Comparison of ENCODE assay signal across 8 cellular contexts in the genomic region with DNA sequence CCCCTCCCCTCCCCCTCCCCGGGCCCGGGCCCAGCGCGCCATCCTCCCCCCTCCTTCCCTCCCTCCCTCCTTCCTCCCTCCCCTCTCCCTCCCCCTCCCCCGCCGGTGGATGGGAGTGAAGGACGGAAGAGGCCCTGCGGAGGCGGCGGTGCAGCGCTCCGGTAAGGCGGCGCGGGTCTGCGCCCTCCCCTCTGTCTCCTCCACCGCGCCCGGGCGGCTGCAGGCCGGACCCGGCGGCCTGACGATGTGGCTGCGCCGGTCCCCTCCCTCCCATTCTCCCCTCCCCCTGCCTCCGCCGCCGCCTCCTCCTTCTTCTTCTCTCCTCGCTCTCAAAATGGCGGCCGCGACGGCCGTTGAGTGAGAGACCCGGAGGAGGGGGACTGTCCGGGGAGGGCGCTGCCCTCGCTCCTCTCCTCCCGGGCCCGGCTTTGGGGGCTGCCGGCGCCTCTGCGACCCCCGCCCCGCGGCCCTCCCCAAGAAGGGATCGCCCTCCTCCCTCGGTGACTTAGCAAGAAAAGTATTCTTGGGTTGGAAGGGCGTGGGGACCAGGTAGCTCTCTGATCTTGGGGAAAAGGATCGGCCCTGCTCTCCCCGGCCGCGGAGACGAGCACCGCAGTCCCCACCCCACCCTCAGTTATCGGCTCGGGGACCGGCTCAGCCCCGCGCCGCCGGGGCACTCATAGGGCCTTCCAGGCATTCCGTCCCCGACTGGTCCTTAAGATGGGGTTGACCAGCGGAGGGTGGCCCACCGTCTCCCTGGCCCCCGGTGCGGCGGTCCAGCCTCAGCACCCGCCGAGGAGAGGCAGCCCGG. TPM values are rescaled to one million over a fixed set of nuclear protein-coding genes. Genes with fewer than 3 reads are reported as not detected.
DNase-seq lines count a peak whose midpoint lies in the region; ATAC-seq and TF ChIP-seq lines count a peak whose summit lies in the region.

No MANE protein-coding gene starts in this region.

- H3K36me3 ChIP-seq in endodermal cell (ENCODE audit: control insufficient read depth, insufficient read depth, low read length), result peaks cover 3% of the 10 kb centered on the region

- H3K9me3 Mint-ChIP-seq in endodermal cell (no peaks in the 10 kb centered on the region), mesothelial cell of epicardium (no peaks in the 10 kb centered on the region)

- H3K4me3 ChIP-seq in endodermal cell (ENCODE audit: low read length), result peak overlapping the region; percentile 100

- H3K4me1 ChIP-seq in endodermal cell (ENCODE audit: control insufficient read depth, insufficient read depth, low read length), result no peaks in the 10 kb centered on the region

- H3K9me3 ChIP-seq in endodermal cell (ENCODE audit: control insufficient read depth, low read length), result no peaks in the 10 kb centered on the region

- H3K36me3 Mint-ChIP-seq in endodermal cell (ENCODE audit: low read depth) (peaks cover 2% of the 10 kb centered on the region), mesothelial cell of epicardium (no peaks in the 10 kb centered on the region)

- ATAC-seq in HG03432 (IDR thresholded peaks at IDR 0.05; ENCODE audit: unreplicated experiment), result peak; percentile 52

- 0% methylated on average over 7 to 66 of the region's 73 CpGs for WGBS in endodermal cell (ENCODE audit: insufficient coverage in 1 of 2, insufficient read length in 1 of 2), 2 experiments

- H3K4me3 Mint-ChIP-seq in endodermal cell (peak overlapping the region; percentile 80), mesothelial cell of epicardium (peak overlapping the region; percentile 97)

- H3K4me1 Mint-ChIP-seq in endodermal cell, result peaks cover 30% of the 10 kb centered on the region
- peaks cover 34% of the 10 kb centered on the region for H3K4me1 Mint-ChIP-seq in mesothelial cell of epicardium

- no peak for TF ChIP-seq CTCF in endodermal cell (conservative IDR thresholded peaks at IDR 0.05)
- no peak for TF ChIP-seq CTCF in mesothelial cell of epicardium (IDR thresholded peaks at IDR 0.05; ENCODE audit: unreplicated experiment)

- H3K9ac ChIP-seq in endodermal cell (ENCODE audit: extremely low read depth, low read length, poor library complexity, severe bottlenecking), result peak overlapping the region; percentile 93

- H3K27ac Mint-ChIP-seq in endodermal cell, result peak overlapping the region; percentile 89
- H3K27ac Mint-ChIP-seq in mesothelial cell of epicardium, result peak overlapping the region; percentile 97

- H3K27me3 Mint-ChIP-seq in endodermal cell (ENCODE audit: insufficient read depth) (peaks cover under 1% of the 10 kb centered on the region), mesothelial cell of epicardium (ENCODE audit: low read depth) (no peaks in the 10 kb centered on the region)

- peak; percentile 9 for TF ChIP-seq POLR2A in GM19193 (IDR thresholded peaks at IDR 0.05; ENCODE audit: extremely low read depth, insufficient read depth, insufficient read length)

- H3K27ac ChIP-seq in endodermal cell (ENCODE audit: low read depth, low read length), result peak overlapping the region; percentile 99

- DNase-seq in Ammon's horn (ENCODE audit: low spot score) (peak; percentile 82), NOMO-1 (lab: John Stamatoyannopoulos, UW; ENCODE audit: unreplicated experiment in 2 of 2) (peak; percentile 47 to 84), endodermal cell (peak; percentile 95), mesothelial cell of epicardium (ENCODE audit: low spot score in 2 of 2, unreplicated experiment in 2 of 2) (peak; percentile 76 to 80)
- peak; percentile 49 for DNase-seq in activated CD8-positive, alpha-beta memory T cell treated with anti-CD3 and anti-CD28 coated beads, Interleukin-2, amount 50 U/mL, for 24 hours (ENCODE audit: extremely low read depth)
- DNase-seq in stimulated activated CD8-positive, alpha-beta memory T cell treated with anti-CD3 and anti-CD28 coated beads, Interleukin-15, amount 100 ng/mL, for 48 hours (ENCODE audit: low read depth in 2 of 2), result peak; percentile 62 to 68

- no peaks in the 10 kb centered on the region for H3K27me3 ChIP-seq in endodermal cell (ENCODE audit: control insufficient read depth, insufficient read depth, low read length, poor library complexity, severe bottlenecking)

RNA-seq across cellular contexts. Expression of a gene that starts 0.6 kb away (rescaled TPM):
- 100 to 1,000 TPM; 157 to 200 TPM for total RNA-seq in endodermal cell
- polyA plus RNA-seq in endodermal cell (2013, experiment 1 of 2), result 177 TPM
- 172 TPM for polyA plus RNA-seq in endodermal cell (2013, experiment 2 of 2)
- total RNA-seq in mesothelial cell of epicardium, result 141 to 151 TPM (median 144 TPM) in 3 replicates

Comparison
In these comparisons a context has a peak if more than half of its experiments do, and no peak if none do; other contexts are left out.
1. Peak in every context shown above with its lines: DNase-seq, ATAC-seq, H3K4me3 ChIP-seq and H3K27ac ChIP-seq.